In genomic region chr4:132266374-132266773, GRCh38 we compare ENCODE assay signal across 15 cellular contexts.
DNase-seq lines count a peak whose midpoint lies in the region; ATAC-seq lines count a peak whose summit lies in the region.
"Had no signal": no experiment of that assay in that cellular context is flagged by ENCODE, and none has a peak within 500 bp of the region (broad histone marks: within the 10 kb centered on the region; RNA-seq: fewer than 3 reads in every experiment).

No MANE protein-coding gene starts in this region.

- no peak for ATAC-seq in GM19463 (IDR thresholded peaks at IDR 0.05; ENCODE audit: unreplicated experiment)
- ATAC-seq: CD8-positive, alpha-beta T cell had no signal

- H3K4me1 Mint-ChIP-seq in activated naive CD8-positive, alpha-beta T cell treated with anti-CD3 and anti-CD28 coated beads for 36 hours = no peaks in the 10 kb centered on the region

- no peaks in the 10 kb centered on the region for H3K36me3 Mint-ChIP-seq in activated naive CD8-positive, alpha-beta T cell treated with anti-CD3 and anti-CD28 coated beads for 36 hours
- H3K36me3 Mint-ChIP-seq: CD8-positive, alpha-beta T cell had no signal

- DNase-seq in NCI-H748 (lab: John Stamatoyannopoulos, UW; ENCODE audit: unreplicated experiment) (peak; percentile 2), NCI-H748 treated with DMSO at 0.1 percent for 48 hours (lab: John Stamatoyannopoulos, UW) (no peak), NCI-H2171 treated with DMSO at 0.1 percent for 48 hours (lab: John Stamatoyannopoulos, UW) (peak; percentile 62), RPMI8226 (peak; percentile 58), posterior vena cava (ENCODE audit: low spot score) (no peak)
- no peak for DNase-seq in activated naive CD8-positive, alpha-beta T cell treated with anti-CD3 and anti-CD28 coated beads for 36 hours
- no peak for DNase-seq in stimulated activated CD4-positive, alpha-beta T cell treated with anti-CD3 and anti-CD28 coated beads, Interleukin-4, amount 100 ng/mL, for 1 hour
- DNase-seq: 8988T; BE2C; CD8-positive, alpha-beta T cell; DMS79 treated with DMSO at 0.1 percent for 48 hours; KG1; NCI-H1417; NCI-H526 had no signal

- intact Hi-C loops in posterior vena cava (cut with DNase I) = no loop called here

- H3K27ac Mint-ChIP-seq in activated naive CD8-positive, alpha-beta T cell treated with anti-CD3 and anti-CD28 coated beads for 36 hours = no peak overlapping the region
- H3K27ac Mint-ChIP-seq: CD8-positive, alpha-beta T cell had no signal

- no peak overlapping the region for H3K4me3 Mint-ChIP-seq in activated naive CD8-positive, alpha-beta T cell treated with anti-CD3 and anti-CD28 coated beads for 36 hours
- H3K4me3 Mint-ChIP-seq: CD8-positive, alpha-beta T cell had no signal

- peaks cover 2% of the 10 kb centered on the region for H3K9me3 Mint-ChIP-seq in activated naive CD8-positive, alpha-beta T cell treated with anti-CD3 and anti-CD28 coated beads for 36 hours
- H3K9me3 Mint-ChIP-seq: CD8-positive, alpha-beta T cell had no signal

- H3K27me3 Mint-ChIP-seq in activated naive CD8-positive, alpha-beta T cell treated with anti-CD3 and anti-CD28 coated beads for 36 hours = no peaks in the 10 kb centered on the region

Comparison
In these comparisons a context has a peak if more than half of its experiments do, and no peak if none do; other contexts are left out.
1. DNase-seq: peak in NCI-H748 (single experiment), NCI-H2171 treated with DMSO at 0.1 percent for 48 hours (single experiment) and RPMI8226 (single experiment); none in NCI-H748 treated with DMSO at 0.1 percent for 48 hours (single experiment), activated naive CD8-positive, alpha-beta T cell treated with anti-CD3 and anti-CD28 coated beads for 36 hours (single experiment), posterior vena cava (single experiment) and stimulated activated CD4-positive, alpha-beta T cell treated with anti-CD3 and anti-CD28 coated beads, Interleukin-4, amount 100 ng/mL, for 1 hour (single experiment).